ENCODE assay signal across 8 cellular contexts in the genomic region with DNA sequence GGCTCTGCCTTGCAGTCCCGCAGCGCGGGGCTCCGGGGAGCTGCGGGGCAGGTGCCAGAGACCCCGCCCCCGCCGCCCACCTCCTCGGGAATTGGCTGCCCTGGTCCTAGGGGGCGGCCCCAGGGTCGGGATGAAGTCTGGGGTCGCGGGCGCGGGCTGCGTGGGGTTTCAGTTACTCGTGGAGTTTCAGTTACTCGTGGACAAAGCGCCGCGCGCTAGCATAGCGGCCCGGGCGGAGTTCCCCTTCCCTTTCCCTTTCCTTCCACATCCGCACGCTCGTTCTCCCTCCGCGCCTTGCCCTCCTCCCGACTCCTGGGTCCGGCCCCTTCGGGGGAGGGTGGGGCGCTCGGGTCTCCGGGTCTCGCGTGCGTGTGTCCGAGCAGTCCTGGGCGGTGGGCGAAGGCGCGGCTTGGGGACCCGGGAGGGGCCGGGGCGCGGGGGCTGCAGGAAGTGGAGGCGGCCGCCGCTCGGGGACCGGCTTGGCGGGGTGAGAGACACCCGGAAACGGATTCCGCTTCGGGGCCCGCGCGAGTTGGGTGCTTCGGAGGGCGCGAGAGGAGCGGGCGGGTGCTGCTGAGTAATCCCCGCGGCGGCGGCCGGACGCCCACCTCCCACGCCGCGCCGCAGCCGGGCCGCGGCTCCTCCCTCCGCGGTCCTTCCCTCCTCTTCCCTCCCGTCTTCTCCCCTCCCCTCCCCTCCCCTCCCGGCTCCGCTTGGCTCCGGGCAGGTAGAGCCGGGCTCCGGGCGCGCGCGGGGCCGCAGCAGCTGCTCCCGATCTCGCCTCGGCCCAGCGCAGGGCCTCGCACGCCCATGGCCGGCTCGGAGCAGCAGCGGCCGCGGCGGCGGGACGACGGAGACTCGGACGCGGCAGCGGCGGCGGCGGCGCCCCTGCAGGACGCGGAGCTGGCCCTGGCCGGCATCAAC. TPM values are rescaled to one million over a fixed set of nuclear protein-coding genes. Genes with fewer than 3 reads are reported as not detected.
DNase-seq lines count a peak whose midpoint lies in the region; ATAC-seq, FAIRE-seq and TF ChIP-seq lines count a peak whose summit lies in the region.

A gene (plus strand): TSS at position 693 of the 924 bp plus-strand sequence. CDS start 118 bp downstream, at position 811.

- TF ChIP-seq CTCF in WTC11 (IDR thresholded peaks at IDR 0.05) (no peak), breast epithelium (IDR thresholded peaks at IDR 0.05) (no peak), kidney (IDR thresholded peaks at IDR 0.05; ENCODE audit: borderline replicate concordance, extremely low read depth, insufficient read depth) (no peak)

- H3K9me3 ChIP-seq in breast epithelium (no peaks in the 10 kb centered on the region), kidney (ENCODE audit: control insufficient read depth in 1 of 2, low read length in 2 of 2) (no peaks in the 10 kb centered on the region)

- POLR2A ChIA-PET in HEK293T (lab: Yijun Ruan, JAX) (interaction anchor here (1.0 to 2.8 kb wide), 4 partner anchors 8 to 16 kb away, joined by 3 to 12 read pairs (median 4); no protein-coding TSS in a partner anchor), WTC11 (lab: Charles Lee) (interaction anchor here (0.7 to 1.2 kb wide), 2 partner anchors 89 to 125 kb away, joined by 3 to 6 read pairs; a partner anchor contains a TSS)

- CTCF ChIA-PET in HEK293T (lab: Yijun Ruan, JAX) (interaction anchor here (1.0 kb wide), 1 partner anchor 125 kb away, joined by 3 read pairs; a partner anchor contains a TSS), WTC11 (lab: Charles Lee) (interaction anchor here (0.8 to 1.1 kb wide), 3 partner anchors 9 to 162 kb away, joined by 3 to 4 read pairs (median 3); no protein-coding TSS in a partner anchor)

- H3K27me3 Mint-ChIP-seq in WTC11 (ENCODE audit: low read depth) = peaks cover 11% of the 10 kb centered on the region

- no peaks in the 10 kb centered on the region for H3K36me3 Mint-ChIP-seq in WTC11

- no peaks in the 10 kb centered on the region for H3K9me3 Mint-ChIP-seq in WTC11

- H3K9ac ChIP-seq in kidney (ENCODE audit: low read length in 2 of 2) = peak within 1 kb of the TSS; percentile 34 to 36

- ATAC-seq in WTC11 (peak; percentile 61), HG03565 (IDR thresholded peaks at IDR 0.05; ENCODE audit: unreplicated experiment) (no peak)

- no peak for TF ChIP-seq POLR2A in breast epithelium (IDR thresholded peaks at IDR 0.05)

- intact Hi-C loops in breast epithelium (cut with DNase I; ENCODE audit: low total_unique reads) = no loop called here
- intact Hi-C loops in kidney (cut with DNase I) = no loop called here

- H3K36me3 ChIP-seq in breast epithelium (no peaks in the 10 kb centered on the region), kidney (ENCODE audit: control insufficient read depth in 1 of 2, insufficient read depth in 2 of 2, low read length in 2 of 2) (no peaks in the 10 kb centered on the region)

- peaks cover 47% of the 10 kb centered on the region for H3K4me1 Mint-ChIP-seq in WTC11

- peak within 1 kb of the TSS; percentile 86 for H3K4me3 Mint-ChIP-seq in WTC11

- peak within 1 kb of the TSS; percentile 91 to 96 for H3K27ac ChIP-seq in breast epithelium
- peak within 1 kb of the TSS; percentile 27 to 50 for H3K27ac ChIP-seq in kidney (ENCODE audit: low read depth in 2 of 2, low read length in 2 of 2)

- DNase-seq in GM04504 (ENCODE audit: low read depth) (peak; percentile 43), HEK293T (ENCODE audit: extremely low spot score) (peak; percentile 69), NCI-H146 treated with DMSO at 0.1 percent for 48 hours (lab: John Stamatoyannopoulos, UW; ENCODE audit: unreplicated experiment) (peak; percentile 74), WTC11 (ENCODE audit: low spot score) (peak; percentile 55), breast epithelium (ENCODE audit: low spot score in 2 of 2) (peak; percentile 46 to 75), kidney (peak; percentile 92)
- peak; percentile 91 for DNase-seq in stimulated activated CD4-positive, alpha-beta T cell treated with anti-CD3 and anti-CD28 coated beads, Interleukin-15, amount 100 ng/mL, for 24 hours

- FAIRE-seq in kidney (lab: Jason Lieb, UNC) = no peak

- H3K27me3 ChIP-seq in breast epithelium = no peaks in the 10 kb centered on the region

- H3K4me1 ChIP-seq in breast epithelium (peaks cover 0 to 6% of the 10 kb centered on the region in 2 donors), kidney (ENCODE audit: control insufficient read depth in 1 of 2, insufficient read depth in 1 of 2, low read depth in 1 of 2, low read length in 2 of 2) (peaks cover 4% of the 10 kb centered on the region in 2 donors)

- H3K27ac Mint-ChIP-seq in WTC11 = peak within 1 kb of the TSS; percentile 44; the same call in 1 of the 2 replicates

- peak within 1 kb of the TSS; percentile 83 to 92 (median 87) for H3K4me3 ChIP-seq in breast epithelium
- peak within 1 kb of the TSS; percentile 58 to 66 for H3K4me3 ChIP-seq in kidney (ENCODE audit: low read length in 2 of 2)

TF ChIP-seq in HEK293T, 16 proteins besides CTCF, POLR2A, EP300 and RAD21:
- no peak for TF ChIP-seq NFRKB (IDR thresholded peaks at IDR 0.05)
- no peak for TF ChIP-seq SP1 (IDR thresholded peaks at IDR 0.05)
- no peak for TF ChIP-seq FOXA1 (IDR thresholded peaks at IDR 0.05)
- 0 out of 2 replicates have a peak, but pooled peaks have one; percentile 38 for TF ChIP-seq ARNT (IDR thresholded peaks at IDR 0.05)
- TF ChIP-seq LEF1 (IDR thresholded peaks at IDR 0.05; ENCODE audit: borderline replicate concordance) = no peak
- no peak for TF ChIP-seq TARDBP (IDR thresholded peaks at IDR 0.05)
- no peak for TF ChIP-seq ZNF384 (IDR thresholded peaks at IDR 0.05)
- 0 out of 2 replicates have a peak, but pooled peaks have one; percentile 37 for TF ChIP-seq FOXM1 (IDR thresholded peaks at IDR 0.05; ENCODE audit: borderline replicate concordance)
- peak; percentile 49 for TF ChIP-seq L3MBTL2 (conservative IDR thresholded peaks at IDR 0.05)

TF ChIP-seq in WTC11, 78 proteins besides CTCF, POLR2A, EP300 and RAD21 (continues in another document):
- TF ChIP-seq, protein P1, sequence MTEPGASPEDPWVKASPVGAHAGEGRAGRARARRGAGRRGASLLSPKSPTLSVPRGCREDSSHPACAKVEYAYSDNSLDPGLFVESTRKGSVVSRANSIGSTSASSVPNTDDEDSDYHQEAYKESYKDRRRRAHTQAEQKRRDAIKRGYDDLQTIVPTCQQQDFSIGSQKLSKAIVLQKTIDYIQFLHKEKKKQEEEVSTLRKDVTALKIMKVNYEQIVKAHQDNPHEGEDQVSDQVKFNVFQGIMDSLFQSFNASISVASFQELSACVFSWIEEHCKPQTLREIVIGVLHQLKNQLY (CRISPR knock-in tag; IDR thresholded peaks at IDR 0.05) = 0 out of 2 replicates have a peak, but pooled peaks have one; percentile 5
- TF ChIP-seq, protein P2, sequence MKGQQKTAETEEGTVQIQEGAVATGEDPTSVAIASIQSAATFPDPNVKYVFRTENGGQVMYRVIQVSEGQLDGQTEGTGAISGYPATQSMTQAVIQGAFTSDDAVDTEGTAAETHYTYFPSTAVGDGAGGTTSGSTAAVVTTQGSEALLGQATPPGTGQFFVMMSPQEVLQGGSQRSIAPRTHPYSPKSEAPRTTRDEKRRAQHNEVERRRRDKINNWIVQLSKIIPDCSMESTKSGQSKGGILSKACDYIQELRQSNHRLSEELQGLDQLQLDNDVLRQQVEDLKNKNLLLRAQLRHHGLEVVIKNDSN (CRISPR knock-in tag; IDR thresholded peaks at IDR 0.05) = no peak
- TF ChIP-seq, protein P3, sequence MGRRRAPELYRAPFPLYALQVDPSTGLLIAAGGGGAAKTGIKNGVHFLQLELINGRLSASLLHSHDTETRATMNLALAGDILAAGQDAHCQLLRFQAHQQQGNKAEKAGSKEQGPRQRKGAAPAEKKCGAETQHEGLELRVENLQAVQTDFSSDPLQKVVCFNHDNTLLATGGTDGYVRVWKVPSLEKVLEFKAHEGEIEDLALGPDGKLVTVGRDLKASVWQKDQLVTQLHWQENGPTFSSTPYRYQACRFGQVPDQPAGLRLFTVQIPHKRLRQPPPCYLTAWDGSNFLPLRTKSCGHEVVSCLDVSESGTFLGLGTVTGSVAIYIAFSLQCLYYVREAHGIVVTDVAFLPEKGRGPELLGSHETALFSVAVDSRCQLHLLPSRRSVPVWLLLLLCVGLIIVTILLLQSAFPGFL (CRISPR knock-in tag; IDR thresholded peaks at IDR 0.05; ENCODE audit: borderline replicate concordance) = no peak
- TF ChIP-seq HMGA2 (CRISPR knock-in tag; IDR thresholded peaks at IDR 0.05) (no peak), ZNF263 (CRISPR knock-in tag; IDR thresholded peaks at IDR 0.05; ENCODE audit: low read depth) (peak; percentile 60; the same call in 1 of the 2 replicates), ELF4 (CRISPR knock-in tag; IDR thresholded peaks at IDR 0.05; ENCODE audit: low read depth) (no peak), MYBL2 (CRISPR knock-in tag; IDR thresholded peaks at IDR 0.05) (peak; percentile 69; the same call in 1 of the 2 replicates), FOXJ3 (CRISPR knock-in tag; IDR thresholded peaks at IDR 0.05; ENCODE audit: borderline replicate concordance) (no peak), ZNF423 (CRISPR knock-in tag; IDR thresholded peaks at IDR 0.05) (peak; percentile 36; the same call in 1 of the 2 replicates), TEAD1 (CRISPR knock-in tag; IDR thresholded peaks at IDR 0.05) (no peak), ZNF121 (CRISPR knock-in tag; IDR thresholded peaks at IDR 0.05) (peak; percentile 80; the same call in 1 of the 2 replicates), FOXK1 (CRISPR knock-in tag; IDR thresholded peaks at IDR 0.05) (0 out of 2 replicates have a peak, but pooled peaks have one; percentile 33), ATF1 (CRISPR knock-in tag; IDR thresholded peaks at IDR 0.05) (no peak), NFYB (CRISPR knock-in tag; conservative IDR thresholded peaks at IDR 0.05; ENCODE audit: low read depth) (0 out of 2 replicates have a peak, but pooled peaks have one; percentile 7), GTF2I (CRISPR knock-in tag; conservative IDR thresholded peaks at IDR 0.05) (no peak)
- TF ChIP-seq, protein P4, sequence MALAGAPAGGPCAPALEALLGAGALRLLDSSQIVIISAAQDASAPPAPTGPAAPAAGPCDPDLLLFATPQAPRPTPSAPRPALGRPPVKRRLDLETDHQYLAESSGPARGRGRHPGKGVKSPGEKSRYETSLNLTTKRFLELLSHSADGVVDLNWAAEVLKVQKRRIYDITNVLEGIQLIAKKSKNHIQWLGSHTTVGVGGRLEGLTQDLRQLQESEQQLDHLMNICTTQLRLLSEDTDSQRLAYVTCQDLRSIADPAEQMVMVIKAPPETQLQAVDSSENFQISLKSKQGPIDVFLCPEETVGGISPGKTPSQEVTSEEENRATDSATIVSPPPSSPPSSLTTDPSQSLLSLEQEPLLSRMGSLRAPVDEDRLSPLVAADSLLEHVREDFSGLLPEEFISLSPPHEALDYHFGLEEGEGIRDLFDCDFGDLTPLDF (CRISPR knock-in tag; IDR thresholded peaks at IDR 0.05) = no peak; the same call in 1 of the 2 replicates

RNA-seq across cellular contexts. Expression of the gene that starts here (rescaled TPM):
- total RNA-seq in WTC11 (2021) (28.8 to 57.3 TPM (median 31.4 TPM) in 3 replicates), breast epithelium (10 to 100 TPM; 49.8 to 59.0 (median 53.0) TPM), kidney (17.4 TPM)
- polyA plus RNA-seq in kidney (ENCODE audit: insufficient read depth, low read depth, low replicate concordance) = 2.8 TPM
